ENCODE assay signal across 14 cellular contexts in genomic region chr5:132814441-132815294, GRCh38. TPM values are rescaled to one million over a fixed set of nuclear protein-coding genes. Genes with fewer than 3 reads are reported as not detected.
A peak's percentile ranks its signal among the peaks of the same experiment; 100 is the strongest.
DNase-seq lines count a peak whose midpoint lies in the region; ATAC-seq, FAIRE-seq and TF ChIP-seq lines count a peak whose summit lies in the region.
"Had no signal": no experiment of that assay in that cellular context is flagged by ENCODE, and none has a peak within 500 bp of the region (broad histone marks: within the 10 kb centered on the region; RNA-seq: fewer than 3 reads in every experiment).

No MANE protein-coding gene starts in this region.

- ATAC-seq in HG02938 (IDR thresholded peaks at IDR 0.05; ENCODE audit: unreplicated experiment): no peak

- dilution Hi-C loops in keratinocyte (cut with MboI; ENCODE audit: extremely low pct_ligation_motif_present, low sequenced_read_pairs): no loop called here

- no peak for FAIRE-seq in astrocyte (lab: Jason Lieb, UNC)
- no peak for FAIRE-seq in keratinocyte (lab: Jason Lieb, UNC)
- FAIRE-seq: frontal cortex, pancreas had no signal

- H3K36me3 ChIP-seq in HEK293 (ENCODE audit: control insufficient read depth in 2 of 2, insufficient read depth in 1 of 2, low read length in 2 of 2) (no peaks in the 10 kb centered on the region), astrocyte (ENCODE audit: insufficient read depth, low read length) (no peaks in the 10 kb centered on the region), keratinocyte (ENCODE audit: control insufficient read depth in 2 of 2, extremely low read depth in 1 of 2, insufficient read depth in 2 of 2, low read length in 2 of 2) (no peaks in the 10 kb centered on the region)
- H3K36me3 ChIP-seq: adrenal gland, pancreas had no signal

- no peaks in the 10 kb centered on the region for H3K79me2 ChIP-seq in astrocyte (ENCODE audit: insufficient read depth, low read length)
- no peaks in the 10 kb centered on the region for H3K79me2 ChIP-seq in keratinocyte (ENCODE audit: control insufficient read depth, insufficient read depth, low read length)

- H3K9me1 ChIP-seq in keratinocyte (ENCODE audit: control insufficient read depth, extremely low read depth, insufficient read depth, low read length): no peaks in the 10 kb centered on the region

- POLR2A ChIA-PET in HEK293 (lab: Yijun Ruan, JAX): interaction anchor here (0.9 to 1.5 kb wide), 3 partner anchors 38 to 258 kb away, joined by 3 to 6 read pairs (median 4); partner anchors contain the start of genes KIF3A and RAD50

- H3K9me3 Mint-ChIP-seq in astrocyte (ENCODE audit: unreplicated experiment): no peaks in the 10 kb centered on the region

- H3K9me3 ChIP-seq in HEK293 (ENCODE audit: control insufficient read depth, insufficient read depth, low read depth, low read length) (no peaks in the 10 kb centered on the region), astrocyte (ENCODE audit: insufficient read depth, low read depth, low read length) (no peaks in the 10 kb centered on the region), keratinocyte (ENCODE audit: control insufficient read depth, low read depth, low read length) (no peaks in the 10 kb centered on the region)
- H3K9me3 ChIP-seq: adrenal gland, pancreas had no signal

- no peak for DNase-seq in astrocyte (ENCODE audit: low read depth)
- DNase-seq in keratinocyte (ENCODE audit: low read depth, low spot score): no peak
- DNase-seq in medulla oblongata (ENCODE audit: extremely low spot score): no peak
- DNase-seq in NCI-H748 treated with DMSO at 0.1 percent for 48 hours (lab: John Stamatoyannopoulos, UW): no peak
- no peak for DNase-seq in NCI-H1417 treated with DMSO at 0.1 percent for 48 hours (lab: John Stamatoyannopoulos, UW)
- DNase-seq: NCI-H510A treated with DMSO at 0.1 percent for 48 hours had no signal

- H3K27me3 ChIP-seq in astrocyte (ENCODE audit: insufficient read depth, low read length) (peaks cover 20% of the 10 kb centered on the region), keratinocyte (ENCODE audit: control insufficient read depth, extremely low read depth, insufficient read depth, low read length) (peaks cover 39% of the 10 kb centered on the region)
- H3K27me3 ChIP-seq: pancreas had no signal

- H3K4me1 Mint-ChIP-seq in astrocyte (ENCODE audit: low read depth, unreplicated experiment): peaks cover 2% of the 10 kb centered on the region

- peak overlapping the region; percentile 69 for H3K4me3 Mint-ChIP-seq in astrocyte (ENCODE audit: unreplicated experiment)

- H3K36me3 Mint-ChIP-seq in astrocyte (ENCODE audit: low read depth, unreplicated experiment): no peaks in the 10 kb centered on the region

- H3K4me1 ChIP-seq in HEK293 (ENCODE audit: control insufficient read depth, insufficient read depth, low read length) (peaks cover 14% of the 10 kb centered on the region), astrocyte (ENCODE audit: insufficient read depth, low read length) (peaks cover 4% of the 10 kb centered on the region), keratinocyte (ENCODE audit: control insufficient read depth, extremely low read depth, insufficient read depth, low read length) (no peaks in the 10 kb centered on the region)

- peaks cover 36% of the 10 kb centered on the region for H3K27me3 Mint-ChIP-seq in astrocyte (ENCODE audit: low read depth, unreplicated experiment)

- TF ChIP-seq CTCF in HEK293 (tag by site-specific recombination; IDR thresholded peaks at IDR 0.05): no peak
- no peak for TF ChIP-seq CTCF in astrocyte (IDR thresholded peaks at IDR 0.05; ENCODE audit: insufficient read depth, low read depth, low read length)
- TF ChIP-seq CTCF in keratinocyte (optimal IDR thresholded peaks at IDR 0.05 in 1 of 3, IDR thresholded peaks at IDR 0.05 in 1 of 3, conservative IDR thresholded peaks at IDR 0.05 in 1 of 3; ENCODE audit: extremely low read depth in 1 of 3, insufficient read depth in 2 of 3, low read length in 3 of 3): no peak

- H3K27ac ChIP-seq in HEK293 (ENCODE audit: extremely low read depth, low read depth, low read length) (0 out of 2 replicates have a peak overlapping the region, but pooled peaks have one; percentile 37), astrocyte (ENCODE audit: low read depth, low read length) (no peak overlapping the region), keratinocyte (ENCODE audit: control insufficient read depth, insufficient read depth, low read length) (no peak overlapping the region), skin epidermis (no peak overlapping the region)
- H3K27ac ChIP-seq: KMS-11 had no signal

- H2AFZ ChIP-seq in astrocyte (ENCODE audit: low read depth, low read length) (peak overlapping the region; percentile 81), keratinocyte (ENCODE audit: control insufficient read depth, low read length) (no peak overlapping the region)

- H3K4me3 ChIP-seq in HEK293 (ENCODE audit: low read depth, low read length) (no peak overlapping the region), astrocyte (ENCODE audit: insufficient read depth, low read depth, low read length) (no peak overlapping the region), keratinocyte (ENCODE audit: control insufficient read depth in 2 of 3, extremely low read depth in 1 of 3, insufficient read depth in 2 of 3, low read depth in 1 of 3, low read length in 3 of 3) (no peak overlapping the region), skin epidermis (peak overlapping the region in 4 of 7 experiments; percentile 14 to 34 (median 26))

- no peak overlapping the region for H3K27ac Mint-ChIP-seq in astrocyte (ENCODE audit: unreplicated experiment)

- H3K9ac ChIP-seq in astrocyte (ENCODE audit: low read length) (no peak overlapping the region), keratinocyte (ENCODE audit: control insufficient read depth, extremely low read depth, insufficient read depth, low read length) (no peak overlapping the region)
- H3K9ac ChIP-seq: KMS-11 had no signal

- H3K4me2 ChIP-seq in astrocyte (ENCODE audit: low read length): peak overlapping the region; percentile 72
- peak overlapping the region; percentile 64 for H3K4me2 ChIP-seq in keratinocyte (ENCODE audit: control insufficient read depth, extremely low read depth, insufficient read depth, low read depth, low read length)
- H3K4me2 ChIP-seq: KMS-11 had no signal

- H4K20me1 ChIP-seq in astrocyte (ENCODE audit: insufficient read depth, low read length) (no peaks in the 10 kb centered on the region), keratinocyte (ENCODE audit: control insufficient read depth, extremely low read depth, insufficient read depth, low read length) (no peaks in the 10 kb centered on the region)

- CTCF ChIA-PET in HEK293 (lab: Yijun Ruan, JAX): interaction anchor here (0.7 to 1.0 kb wide), 8 partner anchors 14 to 659 kb away, joined by 3 to 5 read pairs (median 3); partner anchors contain the start of gene CCNI2

TF ChIP-seq in HEK293, 187 proteins besides CTCF, POLR2A, EP300 and RAD21 (continues in another document):
- 0 out of 2 replicates have a peak, but pooled peaks have one; percentile 38 for TF ChIP-seq ZNF202 (tag by site-specific recombination; IDR thresholded peaks at IDR 0.05; ENCODE audit: borderline replicate concordance)

RNA-seq across cellular contexts. Expression of gene SOWAHA, which starts 1.6 kb away (rescaled TPM):
- 0.10 and 0.20 TPM in 2 replicates for total RNA-seq in astrocyte
- not detected in 3 replicates for polyA plus RNA-seq in keratinocyte
- polyA plus RNA-seq in keratinocyte (2011; ENCODE audit: low read depth): 0.11 TPM
- not detected in 2 replicates for polyA plus RNA-seq in keratinocyte (2011; cell fraction: cytosol; rRNA removed)
- not detected in 2 replicates for polyA plus RNA-seq in keratinocyte (2011; cell fraction: nucleus; rRNA removed)
- polyA plus RNA-seq in keratinocyte (2012; ENCODE audit: low replicate concordance): not detected in 2 replicates
- not detected in 3 replicates for polyA minus RNA-seq in keratinocyte
- not detected for polyA minus RNA-seq in keratinocyte (2011; cell fraction: cytosol; rRNA and poly(A)+ RNA removed)
- not detected in 2 replicates for polyA minus RNA-seq in keratinocyte (2011; cell fraction: nucleus; rRNA and poly(A)+ RNA removed)
- total RNA-seq: Daoy had no signal

RNA-seq across cellular contexts. Expression of gene SHROOM1, which starts 15.8 kb away (rescaled TPM):
- total RNA-seq in astrocyte: 5.0 TPM in 2 replicates
- 0.25 to 0.73 TPM (median 0.58 TPM) in 3 replicates for polyA plus RNA-seq in keratinocyte
- not detected for polyA plus RNA-seq in keratinocyte (2011; ENCODE audit: low read depth)
- polyA plus RNA-seq in keratinocyte (2011; cell fraction: cytosol; rRNA removed): 0.15 and 0.68 TPM in 2 replicates
- 1.4 and 4.0 TPM in 2 replicates for polyA plus RNA-seq in keratinocyte (2011; cell fraction: nucleus; rRNA removed)
- 0.13 and 1.5 TPM in 2 replicates for polyA plus RNA-seq in keratinocyte (2012; ENCODE audit: low replicate concordance)
- 0.06 to 1.0 TPM (median 0.46 TPM) in 3 replicates for polyA minus RNA-seq in keratinocyte
- polyA minus RNA-seq in keratinocyte (2011; cell fraction: cytosol; rRNA and poly(A)+ RNA removed): not detected
- 0.31 and 1.2 TPM in 2 replicates for polyA minus RNA-seq in keratinocyte (2011; cell fraction: nucleus; rRNA and poly(A)+ RNA removed)

RNA-seq across cellular contexts. Expression of gene SEPTIN8, which starts 37.6 kb away (rescaled TPM):
- total RNA-seq in astrocyte: 97.5 and 106 TPM in 2 replicates
- polyA plus RNA-seq in keratinocyte: 41.6 to 50.2 TPM (median 46.4 TPM) in 3 replicates
- polyA plus RNA-seq in keratinocyte (2011; ENCODE audit: low read depth): 15.2 TPM
- 35.6 and 38.1 TPM in 2 replicates for polyA plus RNA-seq in keratinocyte (2011; cell fraction: cytosol; rRNA removed)
- polyA plus RNA-seq in keratinocyte (2011; cell fraction: nucleus; rRNA removed): 83.4 and 85.2 TPM in 2 replicates
- 28.1 and 33.1 TPM in 2 replicates for polyA plus RNA-seq in keratinocyte (2012; ENCODE audit: low replicate concordance)
- polyA minus RNA-seq in keratinocyte: 36.6 to 41.5 TPM (median 40.6 TPM) in 3 replicates
- polyA minus RNA-seq in keratinocyte (2011; cell fraction: cytosol; rRNA and poly(A)+ RNA removed): 21.7 TPM
- polyA minus RNA-seq in keratinocyte (2011; cell fraction: nucleus; rRNA and poly(A)+ RNA removed): 19.9 and 29.2 TPM in 2 replicates

RNA-seq across cellular contexts. Expression of gene GDF9, which starts 51.6 kb away (rescaled TPM):
- 0.34 and 0.46 TPM in 2 replicates for total RNA-seq in astrocyte
- polyA plus RNA-seq in keratinocyte: 0.11 to 0.54 TPM (median 0.21 TPM) in 3 replicates
- 0.21 TPM for polyA plus RNA-seq in keratinocyte (2011; ENCODE audit: low read depth)
- 0.04 and 0.10 TPM in 2 replicates for polyA plus RNA-seq in keratinocyte (2011; cell fraction: cytosol; rRNA removed)
- polyA plus RNA-seq in keratinocyte (2011; cell fraction: nucleus; rRNA removed): 0.96 and 1.2 TPM in 2 replicates
- polyA plus RNA-seq in keratinocyte (2012; ENCODE audit: low replicate concordance): 0.10 and 0.32 TPM in 2 replicates
- polyA minus RNA-seq in keratinocyte: not detected in 3 replicates
- polyA minus RNA-seq in keratinocyte (2011; cell fraction: cytosol; rRNA and poly(A)+ RNA removed): not detected
- polyA minus RNA-seq in keratinocyte (2011; cell fraction: nucleus; rRNA and poly(A)+ RNA removed): 0.74 and 2.7 TPM in 2 replicates

RNA-seq across cellular contexts. Expression of gene UQCRQ, which starts 51.8 kb away (rescaled TPM):
- 382 and 409 TPM in 2 replicates for total RNA-seq in astrocyte
- polyA plus RNA-seq in keratinocyte: 199 to 488 TPM (median 398 TPM) in 3 replicates
- polyA plus RNA-seq in keratinocyte (2011; ENCODE audit: low read depth): 160 TPM
- 338 and 377 TPM in 2 replicates for polyA plus RNA-seq in keratinocyte (2011; cell fraction: cytosol; rRNA removed)
- 92.6 and 102 TPM in 2 replicates for polyA plus RNA-seq in keratinocyte (2011; cell fraction: nucleus; rRNA removed)
- polyA plus RNA-seq in keratinocyte (2012; ENCODE audit: low replicate concordance): 362 and 397 TPM in 2 replicates
- 27.6 to 61.1 TPM (median 30.8 TPM) in 3 replicates for polyA minus RNA-seq in keratinocyte
- polyA minus RNA-seq in keratinocyte (2011; cell fraction: cytosol; rRNA and poly(A)+ RNA removed): 134 TPM
- polyA minus RNA-seq in keratinocyte (2011; cell fraction: nucleus; rRNA and poly(A)+ RNA removed): 11.7 and 12.6 TPM in 2 replicates

Comparison
In these comparisons a context has a peak if more than half of its experiments do, and no peak if none do; other contexts are left out.
1. H3K4me3 ChIP-seq: peak in skin epidermis (4 of 7); none in HEK293 (single experiment), astrocyte (single experiment) and keratinocyte (0 of 3).